Comparison of ENCODE assay signal across 9 cellular contexts in genomic region chr1:46204406-46204742, GRCh38. TPM values are rescaled to one million over a fixed set of nuclear protein-coding genes. Genes with fewer than 3 reads are reported as not detected.
A peak's percentile ranks its signal among the peaks of the same experiment; 100 is the strongest.
DNase-seq lines count a peak whose midpoint lies in the region; ATAC-seq and TF ChIP-seq lines count a peak whose summit lies in the region.
"Had no signal": no experiment of that assay in that cellular context is flagged by ENCODE, and none has a peak within 500 bp of the region (broad histone marks: within the 10 kb centered on the region; RNA-seq: fewer than 3 reads in every experiment).

No MANE protein-coding gene starts in this region.

- H3K36me3 ChIP-seq in osteoblast (ENCODE audit: insufficient read depth, low read length) = peaks cover 4% of the 10 kb centered on the region

- H3K4me3 ChIP-seq in AG04450 (ENCODE audit: low read depth, low read length) = peak overlapping the region; percentile 88
- peak overlapping the region; percentile 97 for H3K4me3 ChIP-seq in osteoblast (ENCODE audit: insufficient read depth, low read length)

- TF ChIP-seq CTCF in AG04450 (IDR thresholded peaks at IDR 0.05; ENCODE audit: low read depth, low read length) (no peak), foreskin keratinocyte (conservative IDR thresholded peaks at IDR 0.05) (no peak), osteoblast (IDR thresholded peaks at IDR 0.05; ENCODE audit: extremely low read depth, low read depth, low read length) (no peak), GM10248 (IDR thresholded peaks at IDR 0.05; ENCODE audit: control extremely low read depth, extremely low read depth, low read depth, missing control alignments) (no peak)

- H3K27ac Mint-ChIP-seq in activated CD4-positive, alpha-beta memory T cell treated with anti-CD3 and anti-CD28 coated beads for 36 hours = no peak overlapping the region

- no peak overlapping the region for H2AFZ ChIP-seq in osteoblast (ENCODE audit: low read length)

- H3K4me1 ChIP-seq in foreskin keratinocyte (peaks cover 10% of the 10 kb centered on the region), osteoblast (ENCODE audit: insufficient read depth, low read length) (peaks cover 12% of the 10 kb centered on the region)

- peak overlapping the region; percentile 98 for H3K4me2 ChIP-seq in osteoblast (ENCODE audit: insufficient read depth, low read length)

- peaks cover 9% of the 10 kb centered on the region for H3K4me1 Mint-ChIP-seq in activated CD4-positive, alpha-beta memory T cell treated with anti-CD3 and anti-CD28 coated beads for 36 hours (ENCODE audit: low read depth)

- H3K9me3 Mint-ChIP-seq in activated CD4-positive, alpha-beta memory T cell treated with anti-CD3 and anti-CD28 coated beads for 36 hours = no peaks in the 10 kb centered on the region

- CTCF ChIA-PET in AG04450 (lab: Charles Lee) = interaction anchor here (1.4 kb wide), 1 partner anchor 19 kb away, joined by 6 read pairs; no protein-coding TSS in a partner anchor
- CTCF ChIA-PET in GM10248 (lab: Yijun Ruan, JAX) = interaction anchor here (1.1 to 5.4 kb wide), 3 partner anchors 20 to 169 kb away, joined by 3 to 30 read pairs (median 10); no protein-coding TSS in a partner anchor
- CTCF ChIA-PET in activated CD4-positive, alpha-beta memory T cell treated with anti-CD3 and anti-CD28 coated beads for 36 hours (lab: Charles Lee) = interaction anchor here (2.6 kb wide), 1 partner anchor 19 kb away, joined by 7 read pairs; no protein-coding TSS in a partner anchor

- H3K27me3 ChIP-seq in AG04450 (ENCODE audit: control insufficient read depth, insufficient read depth, low read length) (no peaks in the 10 kb centered on the region), foreskin keratinocyte (no peaks in the 10 kb centered on the region), osteoblast (ENCODE audit: insufficient read depth, low read length) (no peaks in the 10 kb centered on the region)

- H3K79me2 ChIP-seq in osteoblast (ENCODE audit: insufficient read depth, low read length) = peaks cover 11% of the 10 kb centered on the region

- H3K27me3 Mint-ChIP-seq in activated CD4-positive, alpha-beta memory T cell treated with anti-CD3 and anti-CD28 coated beads for 36 hours = peaks cover 2% of the 10 kb centered on the region

- H3K9me3 ChIP-seq in AG04450 (ENCODE audit: control insufficient read depth, insufficient read depth, low read length) = no peaks in the 10 kb centered on the region; the same call in 1 of the 2 replicates
- no peaks in the 10 kb centered on the region for H3K9me3 ChIP-seq in osteoblast (ENCODE audit: low read depth, low read length)

- intact Hi-C loops in activated CD4-positive, alpha-beta memory T cell treated with anti-CD3 and anti-CD28 coated beads for 36 hours (cut with micrococcal nuclease) = no loop called here

- no peak overlapping the region for H3K4me3 Mint-ChIP-seq in activated CD4-positive, alpha-beta memory T cell treated with anti-CD3 and anti-CD28 coated beads for 36 hours

- POLR2A ChIA-PET in AG04450 (lab: Yijun Ruan, JAX) (no interaction called here), GM10248 (lab: Yijun Ruan, JAX) (no interaction called here)
- POLR2A ChIA-PET in activated CD4-positive, alpha-beta memory T cell treated with anti-CD3 and anti-CD28 coated beads for 36 hours (lab: Charles Lee) = no interaction called here

- DNase-seq in AG04450 (ENCODE audit: low read depth, low spot score) (no peak), NCI-H2029 treated with DMSO at 0.1 percent for 48 hours (lab: John Stamatoyannopoulos, UW) (peak; percentile 44), foreskin keratinocyte (no peak), osteoblast (ENCODE audit: insufficient read length, low spot score, missing footprints) (peak; percentile 80), GM10248 (ENCODE audit: extremely low spot score) (no peak), NCI-H2081 treated with DMSO at 0.1 percent for 48 hours (lab: John Stamatoyannopoulos, UW) (no peak)
- DNase-seq in activated naive CD4-positive, alpha-beta T cell treated with Interleukin-2 at 50 U/mL for 16 hours = no peak
- DNase-seq in activated CD4-positive, alpha-beta memory T cell treated with anti-CD3 and anti-CD28 coated beads for 36 hours = no peak
- DNase-seq: SHP77 had no signal

- H3K36me3 Mint-ChIP-seq in activated CD4-positive, alpha-beta memory T cell treated with anti-CD3 and anti-CD28 coated beads for 36 hours = peaks cover 2% of the 10 kb centered on the region

- H3K27ac ChIP-seq in AG04450 (ENCODE audit: low read depth, low read length) (no peak overlapping the region), foreskin keratinocyte (no peak overlapping the region), osteoblast (ENCODE audit: low read depth, low read length) (no peak overlapping the region)

- peak; percentile 15 for ATAC-seq in foreskin keratinocyte

- peaks cover 5% of the 10 kb centered on the region for H4K20me1 ChIP-seq in osteoblast (ENCODE audit: insufficient read depth, low read length)

RNA-seq across cellular contexts. Expression of gene LURAP1, which starts 1.2 kb away (rescaled TPM):
- polyA plus RNA-seq in AG04450 (2011; rRNA removed) (2.4 and 2.6 TPM in 2 replicates), foreskin keratinocyte (4.7 and 5.1 TPM in 2 replicates)
- polyA minus RNA-seq in AG04450 (2011; rRNA and poly(A)+ RNA removed) = 2.1 and 2.9 TPM in 2 replicates
- total RNA-seq in foreskin keratinocyte (5.4 and 6.6 TPM in 2 replicates), osteoblast (4.1 and 4.3 TPM in 2 replicates)
- total RNA-seq in activated CD4-positive, alpha-beta memory T cell treated with anti-CD3 and anti-CD28 coated beads for 36 hours = under 1 TPM; 0.21 to 0.27 TPM

RNA-seq across cellular contexts. Expression of gene POMGNT1, which starts 6.1 kb away (rescaled TPM):
- polyA plus RNA-seq in AG04450 (2011; rRNA removed) = 41.9 and 50.8 TPM in 2 replicates
- 48.1 and 55.6 TPM in 2 replicates for polyA minus RNA-seq in AG04450 (2011; rRNA and poly(A)+ RNA removed)
- total RNA-seq in foreskin keratinocyte = 88.0 and 90.6 TPM in 2 replicates
- polyA plus RNA-seq in foreskin keratinocyte = 83.2 and 85.0 TPM in 2 replicates
- 43.9 and 45.6 TPM in 2 replicates for total RNA-seq in osteoblast
- total RNA-seq in activated CD4-positive, alpha-beta memory T cell treated with anti-CD3 and anti-CD28 coated beads for 36 hours = 10 to 100 TPM; 43.6 to 44.1 TPM

RNA-seq across cellular contexts. Expression of gene P3R3URF, which starts 28.1 kb away (rescaled TPM):
- not detected in 2 replicates for polyA plus RNA-seq in AG04450 (2011; rRNA removed)
- polyA minus RNA-seq in AG04450 (2011; rRNA and poly(A)+ RNA removed) = not detected in 2 replicates
- total RNA-seq in foreskin keratinocyte = not detected in 2 replicates
- polyA plus RNA-seq in foreskin keratinocyte = not detected in 2 replicates
- not detected in 2 replicates for total RNA-seq in osteoblast
- not detected for total RNA-seq in activated CD4-positive, alpha-beta memory T cell treated with anti-CD3 and anti-CD28 coated beads for 36 hours

RNA-seq across cellular contexts. Expression of gene TSPAN1, which starts 29.5 kb away (rescaled TPM):
- 0.43 and 0.45 TPM in 2 replicates for polyA plus RNA-seq in AG04450 (2011; rRNA removed)
- 0.83 TPM in 1 of 2 replicates, not detected in the other for polyA minus RNA-seq in AG04450 (2011; rRNA and poly(A)+ RNA removed)
- total RNA-seq in foreskin keratinocyte = 80.3 and 93.6 TPM in 2 replicates
- 118 and 144 TPM in 2 replicates for polyA plus RNA-seq in foreskin keratinocyte
- total RNA-seq in osteoblast = 0.59 and 1.1 TPM in 2 replicates
- under 1 TPM; 0.53 to 0.83 TPM for total RNA-seq in activated CD4-positive, alpha-beta memory T cell treated with anti-CD3 and anti-CD28 coated beads for 36 hours

RNA-seq across cellular contexts. Expression of gene RAD54L, which starts 43.2 kb away (rescaled TPM):
- polyA plus RNA-seq in AG04450 (2011; rRNA removed) (1.8 and 1.9 TPM in 2 replicates), foreskin keratinocyte (17.0 and 20.6 TPM in 2 replicates)
- polyA minus RNA-seq in AG04450 (2011; rRNA and poly(A)+ RNA removed) = 2.7 and 3.1 TPM in 2 replicates
- total RNA-seq in foreskin keratinocyte (18.1 and 19.4 TPM in 2 replicates), osteoblast (0.59 and 1.4 TPM in 2 replicates)
- 10 to 100 TPM; 64.9 to 65.0 TPM for total RNA-seq in activated CD4-positive, alpha-beta memory T cell treated with anti-CD3 and anti-CD28 coated beads for 36 hours

Comparison
In these comparisons a context has a peak if more than half of its experiments do, and no peak if none do; other contexts are left out.
1. DNase-seq: peak in NCI-H2029 treated with DMSO at 0.1 percent for 48 hours (single experiment) and osteoblast (single experiment); none in AG04450 (single experiment), foreskin keratinocyte (0 of 2), GM10248 (single experiment), NCI-H2081 treated with DMSO at 0.1 percent for 48 hours (single experiment), activated naive CD4-positive, alpha-beta T cell treated with Interleukin-2 at 50 U/mL for 16 hours (single experiment) and activated CD4-positive, alpha-beta memory T cell treated with anti-CD3 and anti-CD28 coated beads for 36 hours (single experiment).